ENCODE assay signal across 9 cellular contexts in the genomic region with DNA sequence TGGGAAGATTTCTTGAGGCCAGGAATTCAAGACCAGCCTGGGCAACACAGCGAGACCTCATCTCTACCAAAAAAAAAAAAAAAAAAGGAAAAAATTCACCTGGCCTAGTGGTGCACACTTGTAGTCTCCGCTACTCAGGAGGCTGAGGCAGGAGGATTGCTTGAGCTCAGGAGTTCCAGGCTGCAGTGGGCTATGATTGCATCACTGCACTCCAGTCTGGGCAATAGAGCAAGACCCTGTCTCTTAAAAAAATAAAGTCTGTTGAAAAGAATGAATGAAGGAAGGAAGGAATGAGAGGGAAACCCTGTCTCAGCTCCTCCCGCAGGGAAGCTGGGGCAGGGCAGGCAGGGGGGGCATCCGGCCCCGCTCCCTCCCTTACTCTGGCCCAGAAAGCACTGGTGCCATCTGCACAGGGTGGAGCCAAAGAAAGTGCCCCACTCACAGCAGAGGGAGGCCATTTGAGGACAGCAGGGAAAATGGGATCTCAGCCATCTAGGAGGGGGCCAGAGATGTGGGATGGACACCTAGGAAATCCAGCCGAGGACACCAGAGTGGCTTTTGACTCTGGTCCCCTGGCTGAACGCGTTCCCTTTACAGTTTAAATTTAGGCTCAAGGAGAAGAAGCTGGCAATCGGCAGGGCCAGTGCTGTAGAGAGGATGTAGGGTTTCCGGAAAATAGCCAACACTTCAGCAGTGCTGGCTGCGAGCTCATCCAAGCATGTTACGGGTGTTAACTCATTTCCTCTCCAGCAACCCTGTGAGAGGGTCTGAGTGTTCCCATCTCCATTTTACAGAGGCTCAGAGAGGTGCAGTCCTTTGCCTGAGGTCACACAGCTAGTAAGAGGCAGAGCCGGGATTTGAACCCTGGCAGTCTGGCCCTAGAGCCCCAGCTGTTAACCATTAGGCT. TPM values are rescaled to one million over a fixed set of nuclear protein-coding genes. Genes with fewer than 3 reads are reported as not detected.
A peak's percentile ranks its signal among the peaks of the same experiment; 100 is the strongest.
DNase-seq lines count a peak whose midpoint lies in the region; ATAC-seq and TF ChIP-seq lines count a peak whose summit lies in the region.
"Had no signal": no experiment of that assay in that cellular context is flagged by ENCODE, and none has a peak within 500 bp of the region (broad histone marks: within the 10 kb centered on the region; RNA-seq: fewer than 3 reads in every experiment).

No MANE protein-coding gene starts in this region.

- no peak for TF ChIP-seq CTCF in GM12865 (IDR thresholded peaks at IDR 0.05; ENCODE audit: insufficient read depth, low read depth, low read length, missing control alignments)
- TF ChIP-seq CTCF in sigmoid colon (IDR thresholded peaks at IDR 0.05) = no peak

- no peak for TF ChIP-seq POLR2A in sigmoid colon (IDR thresholded peaks at IDR 0.05)

- peaks cover 0 to 12% (median 0%) of the 10 kb centered on the region in 4 donors for H3K36me3 ChIP-seq in sigmoid colon

- no peak for ATAC-seq in GM19455 (IDR thresholded peaks at IDR 0.05; ENCODE audit: unreplicated experiment)
- ATAC-seq: mucosa of descending colon had no signal

- intact Hi-C loops in sigmoid colon (cut with DNase I) = no loop called here

- TF ChIP-seq EP300 in sigmoid colon (IDR thresholded peaks at IDR 0.05) = no peak

- no peaks in the 10 kb centered on the region for H3K9me3 ChIP-seq in sigmoid colon
- H3K9me3 ChIP-seq: mucosa of descending colon had no signal

- peak overlapping the region; percentile 18 to 64 (median 34) for H3K27ac ChIP-seq in sigmoid colon

- H3K4me1 ChIP-seq in sigmoid colon = peaks cover 0 to 34% (median 31%) of the 10 kb centered on the region in 4 donors

- H3K4me3 ChIP-seq in GM12865 (ENCODE audit: low read depth, low read length) = no peak overlapping the region
- H3K4me3 ChIP-seq in sigmoid colon = no peak overlapping the region
- H3K4me3 ChIP-seq: mucosa of descending colon had no signal

- DNase-seq in GM12865 (ENCODE audit: low read depth) (peak; percentile 66), NCI-H2029 treated with DMSO at 0.1 percent for 48 hours (lab: John Stamatoyannopoulos, UW) (peak; percentile 68), fibroblast of gingiva (ENCODE audit: low read depth) (peak; percentile 30), sigmoid colon (no peak), NCI-H1930 (lab: John Stamatoyannopoulos, UW) (no peak), KG1 (lab: John Stamatoyannopoulos, UW) (no peak)
- no peak for DNase-seq in activated CD4-positive, alpha-beta T cell treated with anti-CD3 and anti-CD28 coated beads, Interleukin-2, amount 50 U/mL, for 4 hours
- DNase-seq: mucosa of descending colon had no signal

- peaks cover 6 to 33% (median 25%) of the 10 kb centered on the region in 3 donors for H3K27me3 ChIP-seq in sigmoid colon

- WGBS in sigmoid colon, 2 donors = 65 to 71% methylated on average over 13 of the region's 13 CpGs

RNA-seq across cellular contexts. Expression of gene HPN, which starts 3.6 kb away (rescaled TPM):
- under 1 TPM in 3 of 4 donors, not detected in 1; 0.36 to 0.95 (median 0.66) TPM for total RNA-seq in sigmoid colon
- 1 to 10 TPM in 1 of 3 donors, under 1 TPM in 1, not detected in 1; 0.61 to 1.8 TPM for polyA plus RNA-seq in sigmoid colon

RNA-seq across cellular contexts. Expression of gene SCN1B, which starts 7.7 kb away (rescaled TPM):
- 10 to 100 TPM in 1 of 4 donors, 1 to 10 TPM in 3; 3.0 to 10.0 (median 6.6) TPM for total RNA-seq in sigmoid colon
- 1 to 10 TPM; 4.5 to 9.6 (median 4.9) TPM for polyA plus RNA-seq in sigmoid colon

RNA-seq across cellular contexts. Expression of gene GRAMD1A, which starts 37.8 kb away (rescaled TPM):
- 10 to 100 TPM; 27.1 to 58.9 (median 43.0) TPM for total RNA-seq in sigmoid colon
- 10 to 100 TPM in 2 of 3 donors, 1 to 10 TPM in 1; 5.1 to 41.1 (median 12.0) TPM for polyA plus RNA-seq in sigmoid colon

Comparison
In these comparisons a context has a peak if more than half of its experiments do, and no peak if none do; other contexts are left out.
1. DNase-seq: peak in GM12865 (single experiment), NCI-H2029 treated with DMSO at 0.1 percent for 48 hours (single experiment) and fibroblast of gingiva (single experiment); none in sigmoid colon (single experiment), activated CD4-positive, alpha-beta T cell treated with anti-CD3 and anti-CD28 coated beads, Interleukin-2, amount 50 U/mL, for 4 hours (0 of 2), NCI-H1930 (0 of 2) and KG1 (single experiment).